Comparison of ENCODE assay signal across 13 cellular contexts in genomic region chr3:42369304-42369703, GRCh38. TPM values are rescaled to one million over a fixed set of nuclear protein-coding genes. Genes with fewer than 3 reads are reported as not detected.
DNase-seq lines count a peak whose midpoint lies in the region; ATAC-seq, FAIRE-seq and TF ChIP-seq lines count a peak whose summit lies in the region.
"Had no signal": no experiment of that assay in that cellular context is flagged by ENCODE, and none has a peak within 500 bp of the region (broad histone marks: within the 10 kb centered on the region; RNA-seq: fewer than 3 reads in every experiment).

No MANE protein-coding gene starts in this region.

- H3K27me3 ChIP-seq in naive thymus-derived CD4-positive, alpha-beta T cell (ENCODE audit: control insufficient read depth in 2 of 2, insufficient read depth in 2 of 2, low read length in 2 of 2), result no peaks in the 10 kb centered on the region
- H3K27me3 ChIP-seq: uterus had no signal

- peak overlapping the region; percentile 11 for H3K27ac Mint-ChIP-seq in chondrocyte (ENCODE audit: unreplicated experiment)
- H3K27ac Mint-ChIP-seq in naive thymus-derived CD4-positive, alpha-beta T cell, result peak overlapping the region in 5 of 9 donors; percentile 9 to 85 (median 24)
- H3K27ac Mint-ChIP-seq: T-helper 1 cell treated with Interleukin-12 subunit alpha and Interleukin-12 subunit beta and Interleukin-4 antibody, amounts not matched to agents 30 μg/mL and 1 μg/mL, for 36 hours had no signal

- CTCF ChIA-PET in naive thymus-derived CD4-positive, alpha-beta T cell (lab: Charles Lee), result interaction anchor here (0.5 to 1.1 kb wide), 3 partner anchors 19 to 61 kb away, joined by 3 to 4 read pairs (median 3); no protein-coding TSS in a partner anchor

- peaks cover 5% of the 10 kb centered on the region for H3K36me3 Mint-ChIP-seq in chondrocyte (ENCODE audit: low read depth)
- peaks cover 0 to 7% (median 0%) of the 10 kb centered on the region in 5 donors for H3K36me3 Mint-ChIP-seq in naive thymus-derived CD4-positive, alpha-beta T cell

- H3K27me3 Mint-ChIP-seq in chondrocyte (ENCODE audit: low read depth), result peaks cover 41% of the 10 kb centered on the region
- peaks cover 0 to 17% (median 0%) of the 10 kb centered on the region in 5 donors for H3K27me3 Mint-ChIP-seq in naive thymus-derived CD4-positive, alpha-beta T cell

- no peak overlapping the region for H3K4me3 Mint-ChIP-seq in chondrocyte (ENCODE audit: unreplicated experiment)
- no peak overlapping the region for H3K4me3 Mint-ChIP-seq in naive thymus-derived CD4-positive, alpha-beta T cell
- H3K4me3 Mint-ChIP-seq: T-helper 1 cell treated with Interleukin-12 subunit alpha and Interleukin-12 subunit beta and Interleukin-4 antibody, amounts not matched to agents 30 μg/mL and 1 μg/mL, for 36 hours had no signal

- no peak for FAIRE-seq in HTR-8/SVneo (lab: Jason Lieb, UNC)

- H3K27ac ChIP-seq in naive thymus-derived CD4-positive, alpha-beta T cell (ENCODE audit: low read depth, low read length), result no peak overlapping the region

- no peaks in the 10 kb centered on the region for H3K36me3 ChIP-seq in naive thymus-derived CD4-positive, alpha-beta T cell (ENCODE audit: control insufficient read depth in 2 of 3, insufficient read depth in 3 of 3, low read length in 3 of 3)
- H3K36me3 ChIP-seq: uterus had no signal

- H3K9me3 Mint-ChIP-seq in chondrocyte (ENCODE audit: low read depth), result peaks cover 13% of the 10 kb centered on the region
- H3K9me3 Mint-ChIP-seq in naive thymus-derived CD4-positive, alpha-beta T cell, result peaks cover 0 to 13% (median 8%) of the 10 kb centered on the region in 11 donors

- DNase-seq in NCI-H1092 treated with DMSO at 0.1 percent for 48 hours (lab: John Stamatoyannopoulos, UW) (peak; percentile 46), chondrocyte (ENCODE audit: low spot score) (no peak), HTR-8/SVneo (ENCODE audit: insufficient read length, low spot score) (no peak), activated gamma-delta T cell treated with Interleukin-2 at 50 U/mL for 16 hours (no peak), T-helper 9 cell (no peak)
- peak in 3 of 9 donors; percentile 18 to 33 (median 33) for DNase-seq in naive thymus-derived CD4-positive, alpha-beta T cell
- DNase-seq: NCI-H1436 treated with DMSO at 0.1 percent for 48 hours; stimulated activated CD4-positive, alpha-beta T cell treated with anti-CD3 and anti-CD28 coated beads, Interleukin-2, amount 100 ng/mL, for 48 hours had no signal

- TF ChIP-seq CTCF in chondrocyte (IDR thresholded peaks at IDR 0.05), result no peak

- H3K4me3 ChIP-seq in naive thymus-derived CD4-positive, alpha-beta T cell (ENCODE audit: low read length), result no peak overlapping the region
- H3K4me3 ChIP-seq: uterus had no signal

- intact Hi-C loops in naive thymus-derived CD4-positive, alpha-beta T cell (cut with micrococcal nuclease), result no loop called here

- POLR2A ChIA-PET in naive thymus-derived CD4-positive, alpha-beta T cell (lab: Charles Lee), result no interaction called here

- no peaks in the 10 kb centered on the region for H3K4me1 ChIP-seq in naive thymus-derived CD4-positive, alpha-beta T cell (ENCODE audit: control insufficient read depth in 2 of 2, insufficient read depth in 2 of 2, low read length in 2 of 2)
- H3K4me1 ChIP-seq: uterus had no signal

- H3K9me3 ChIP-seq in naive thymus-derived CD4-positive, alpha-beta T cell (ENCODE audit: control insufficient read depth in 2 of 3, low read length in 3 of 3), result no peaks in the 10 kb centered on the region
- H3K9me3 ChIP-seq: uterus had no signal

- peak; percentile 41 for ATAC-seq in GM18867 (IDR thresholded peaks at IDR 0.05; ENCODE audit: unreplicated experiment)
- no peak for ATAC-seq in naive thymus-derived CD4-positive, alpha-beta T cell
- ATAC-seq in GM21825 (IDR thresholded peaks at IDR 0.05; ENCODE audit: unreplicated experiment), result no peak

- no peaks in the 10 kb centered on the region for H3K4me1 Mint-ChIP-seq in chondrocyte (ENCODE audit: low read depth)
- peaks cover 0 to 18% (median 0%) of the 10 kb centered on the region in 7 donors for H3K4me1 Mint-ChIP-seq in naive thymus-derived CD4-positive, alpha-beta T cell

RNA-seq across cellular contexts. Expression of gene LYZL4, which starts 41.1 kb away (rescaled TPM):
- not detected in 3 replicates for total RNA-seq in chondrocyte
- total RNA-seq in naive thymus-derived CD4-positive, alpha-beta T cell, result not detected
- polyA plus RNA-seq in naive thymus-derived CD4-positive, alpha-beta T cell, result not detected
- total RNA-seq: mononuclear cell, uterus had no signal
